1 cellular context compared by ENCODE assay signal in genomic region chr18:69898241-69898861, GRCh38.
TF ChIP-seq lines count a peak whose summit lies in the region.

No MANE protein-coding gene starts in this region.

TF ChIP-seq in GM12878, 131 proteins besides CTCF, POLR2A, EP300 and RAD21 (continued from another document):
- TF ChIP-seq E4F1 (IDR thresholded peaks at IDR 0.05; ENCODE audit: borderline replicate concordance, partially characterized antibody) = no peak
- no peak for TF ChIP-seq SP1 (IDR thresholded peaks at IDR 0.05; ENCODE audit: low read depth, low read length)
- TF ChIP-seq JUND (IDR thresholded peaks at IDR 0.05; ENCODE audit: low read depth, low read length) = no peak
- TF ChIP-seq SMC3 (IDR thresholded peaks at IDR 0.05; ENCODE audit: borderline replicate concordance, low read length) = no peak
